ENCODE assay signal across 21 cellular contexts in the genomic region with DNA sequence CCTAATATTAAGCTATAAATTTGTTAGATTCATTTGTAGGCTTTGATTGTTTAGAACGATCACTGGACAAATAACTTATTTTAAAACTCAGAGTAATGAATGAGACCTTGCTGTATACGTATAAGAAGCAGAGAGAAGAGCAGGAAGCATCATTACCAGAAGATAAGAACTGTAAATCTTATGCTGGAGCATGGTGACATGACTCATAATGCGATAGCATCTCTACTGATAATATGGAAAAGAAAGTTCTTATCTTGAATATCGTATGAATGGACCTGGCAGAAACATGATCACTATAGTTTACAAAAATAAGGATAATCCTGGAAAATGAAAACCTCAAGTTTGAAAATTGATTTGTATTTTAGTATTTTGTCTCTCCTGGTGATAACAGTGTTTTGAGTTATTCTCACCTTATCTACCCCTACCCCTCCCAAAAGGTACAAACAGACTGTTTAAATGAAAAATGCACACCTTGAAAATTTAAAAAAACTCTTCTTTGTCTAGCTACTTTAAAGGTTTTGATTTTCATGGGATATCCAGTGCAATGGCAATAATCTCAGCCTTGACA. TPM values are rescaled to one million over a fixed set of nuclear protein-coding genes. Genes with fewer than 3 reads are reported as not detected.
DNase-seq lines count a peak whose midpoint lies in the region; ATAC-seq and TF ChIP-seq lines count a peak whose summit lies in the region.
"Had no signal": no experiment of that assay in that cellular context is flagged by ENCODE, and none has a peak within 500 bp of the region (broad histone marks: within the 10 kb centered on the region; RNA-seq: fewer than 3 reads in every experiment).

No MANE protein-coding gene starts in this region.

- no peaks in the 10 kb centered on the region for H3K27me3 ChIP-seq in Loucy (ENCODE audit: insufficient read depth, low read length, poor library complexity, severe bottlenecking)

- H3K9me3 Mint-ChIP-seq in activated naive CD4-positive, alpha-beta T cell treated with anti-CD3 and anti-CD28 coated beads, Interleukin-2, amount 50 U/mL, for 24 hours, result no peaks in the 10 kb centered on the region
- H3K9me3 Mint-ChIP-seq in activated naive CD4-positive, alpha-beta T cell treated with anti-CD3 and anti-CD28 coated beads for 36 hours, result peaks cover 2% of the 10 kb centered on the region
- H3K9me3 Mint-ChIP-seq: HFFc6 had no signal

- H3K4me2 ChIP-seq in Loucy (ENCODE audit: low read depth, low read length, poor library complexity, severe bottlenecking), result no peak overlapping the region

- peaks cover 2% of the 10 kb centered on the region for H3K36me3 Mint-ChIP-seq in activated naive CD4-positive, alpha-beta T cell treated with anti-CD3 and anti-CD28 coated beads, Interleukin-2, amount 50 U/mL, for 24 hours
- peaks cover 2% of the 10 kb centered on the region for H3K36me3 Mint-ChIP-seq in activated naive CD4-positive, alpha-beta T cell treated with anti-CD3 and anti-CD28 coated beads for 36 hours (ENCODE audit: low read depth)
- H3K36me3 Mint-ChIP-seq: CD14-positive monocyte had no signal

- H3K36me3 ChIP-seq in Loucy (ENCODE audit: insufficient read depth, low read length), result no peaks in the 10 kb centered on the region

- DNase-seq in activated naive CD4-positive, alpha-beta T cell treated with anti-CD3 and anti-CD28 coated beads for 36 hours, result no peak
- DNase-seq in iris pigment epithelial cell (ENCODE audit: low read depth) (peak; percentile 21), activated gamma-delta T cell treated with Interleukin-2 at 50 U/mL for 16 hours (no peak), islet precursor cell (no peak)
- DNase-seq: EL, H7, HFFc6, KG1, NCI-H1105, NCI-H2029 treated with DMSO at 0.1 percent for 48 hours, NCI-H226, NCI-H524, NCI-H82 had no signal

- no peak for TF ChIP-seq CTCF in Loucy (conservative IDR thresholded peaks at IDR 0.05; ENCODE audit: low read length)

- no peaks in the 10 kb centered on the region for H3F3A ChIP-seq in Loucy (ENCODE audit: low read depth)

- ATAC-seq in HG03139 (IDR thresholded peaks at IDR 0.05; ENCODE audit: unreplicated experiment), result no peak
- ATAC-seq: HepG2, Panc1 had no signal

- H3K4me1 Mint-ChIP-seq in activated naive CD4-positive, alpha-beta T cell treated with anti-CD3 and anti-CD28 coated beads, Interleukin-2, amount 50 U/mL, for 24 hours, result peaks cover 26% of the 10 kb centered on the region
- peaks cover 29% of the 10 kb centered on the region for H3K4me1 Mint-ChIP-seq in activated naive CD4-positive, alpha-beta T cell treated with anti-CD3 and anti-CD28 coated beads for 36 hours (ENCODE audit: low read depth)
- H3K4me1 Mint-ChIP-seq: CD14-positive monocyte had no signal

- H3K4me3 Mint-ChIP-seq in activated naive CD4-positive, alpha-beta T cell treated with anti-CD3 and anti-CD28 coated beads, Interleukin-2, amount 50 U/mL, for 24 hours, result no peak overlapping the region
- no peak overlapping the region for H3K4me3 Mint-ChIP-seq in activated naive CD4-positive, alpha-beta T cell treated with anti-CD3 and anti-CD28 coated beads for 36 hours
- H3K4me3 Mint-ChIP-seq: B cell, CD14-positive monocyte, HFFc6 had no signal

- no peaks in the 10 kb centered on the region for H3K9me2 ChIP-seq in Loucy (replicated peaks; ENCODE audit: low read depth, low read length)

- peak overlapping the region; percentile 46 for H3K27ac Mint-ChIP-seq in activated naive CD4-positive, alpha-beta T cell treated with anti-CD3 and anti-CD28 coated beads, Interleukin-2, amount 50 U/mL, for 24 hours
- no peak overlapping the region for H3K27ac Mint-ChIP-seq in activated naive CD4-positive, alpha-beta T cell treated with anti-CD3 and anti-CD28 coated beads for 36 hours
- H3K27ac Mint-ChIP-seq: B cell, CD14-positive monocyte, HFFc6 had no signal

- H3K27me3 Mint-ChIP-seq in activated naive CD4-positive, alpha-beta T cell treated with anti-CD3 and anti-CD28 coated beads, Interleukin-2, amount 50 U/mL, for 24 hours, result no peaks in the 10 kb centered on the region
- no peaks in the 10 kb centered on the region for H3K27me3 Mint-ChIP-seq in activated naive CD4-positive, alpha-beta T cell treated with anti-CD3 and anti-CD28 coated beads for 36 hours (ENCODE audit: low read depth)
- H3K27me3 Mint-ChIP-seq: B cell had no signal

- intact Hi-C loops in activated naive CD4-positive, alpha-beta T cell treated with anti-CD3 and anti-CD28 coated beads for 36 hours (cut with micrococcal nuclease), result loop anchor here (5.0 to 10.0 kb wide), 3 partner anchors 53 to 1800 kb away; a partner anchor contains a TSS

- peaks cover 33% of the 10 kb centered on the region for H3K4me1 ChIP-seq in Loucy (ENCODE audit: insufficient read depth, low read length, poor library complexity, severe bottlenecking)

- no peak overlapping the region for H3K4me3 ChIP-seq in Loucy (ENCODE audit: low read length, poor library complexity, severe bottlenecking)

- no peaks in the 10 kb centered on the region for H4K20me1 ChIP-seq in Loucy (ENCODE audit: insufficient read depth, low read length, poor library complexity, severe bottlenecking)

- H2AFZ ChIP-seq in Loucy (ENCODE audit: low read length), result no peak overlapping the region

- H3K79me2 ChIP-seq in Loucy (ENCODE audit: insufficient read depth, low read length), result peaks cover 15% of the 10 kb centered on the region

- H3K9me3 ChIP-seq in Loucy (ENCODE audit: insufficient read depth, low read depth, low read length), result no peaks in the 10 kb centered on the region

- peak overlapping the region; percentile 0 for H3K9ac ChIP-seq in Loucy (ENCODE audit: low read depth, low read length, poor library complexity, severe bottlenecking)

- CTCF ChIA-PET in activated naive CD4-positive, alpha-beta T cell treated with anti-CD3 and anti-CD28 coated beads for 36 hours (lab: Charles Lee), result interaction anchor here (0.6 to 1.7 kb wide), 3 partner anchors 10 to 19 kb away, joined by 3 to 6 read pairs (median 3); no protein-coding TSS in a partner anchor

RNA-seq across cellular contexts. Expression of a gene that starts 2.0 kb away (rescaled TPM):
- 1 to 10 TPM; 2.7 to 3.8 TPM for total RNA-seq in activated naive CD4-positive, alpha-beta T cell treated with anti-CD3 and anti-CD28 coated beads for 36 hours

RNA-seq across cellular contexts. Expression of a gene that starts 5.8 kb away (rescaled TPM):
- under 1 TPM in 1 of 2 experiments, not detected in 1; 0.12 TPM for total RNA-seq in activated naive CD4-positive, alpha-beta T cell treated with anti-CD3 and anti-CD28 coated beads for 36 hours
- total RNA-seq: H7, HepG2, HFFc6, HT-29 had no signal

RNA-seq across cellular contexts. Expression of a gene that starts 12.8 kb away (rescaled TPM):
- total RNA-seq in activated naive CD4-positive, alpha-beta T cell treated with anti-CD3 and anti-CD28 coated beads for 36 hours, result 1 to 10 TPM; 3.5 TPM

RNA-seq across cellular contexts. Expression of a gene that starts 16.5 kb away (rescaled TPM):
- total RNA-seq in activated naive CD4-positive, alpha-beta T cell treated with anti-CD3 and anti-CD28 coated beads for 36 hours, result under 1 TPM; 0.64 to 0.69 TPM

RNA-seq across cellular contexts. Expression of a gene that starts 39.8 kb away (rescaled TPM):
- total RNA-seq in activated naive CD4-positive, alpha-beta T cell treated with anti-CD3 and anti-CD28 coated beads for 36 hours, result under 1 TPM; 0.74 to 0.88 TPM
